ENCODE assay signal across 16 cellular contexts in genomic region chr9:136701665-136702048, GRCh38. TPM values are rescaled to one million over a fixed set of nuclear protein-coding genes. Genes with fewer than 3 reads are reported as not detected.
A peak's percentile ranks its signal among the peaks of the same experiment; 100 is the strongest.
DNase-seq lines count a peak whose midpoint lies in the region; ATAC-seq and TF ChIP-seq lines count a peak whose summit lies in the region.
"Had no signal": no experiment of that assay in that cellular context is flagged by ENCODE, and none has a peak within 500 bp of the region (broad histone marks: within the 10 kb centered on the region; RNA-seq: fewer than 3 reads in every experiment).

No MANE protein-coding gene starts in this region.

- H3K9me3 Mint-ChIP-seq in activated CD4-positive, alpha-beta T cell treated with anti-CD3 and anti-CD28 coated beads for 36 hours (ENCODE audit: low read depth) = no peaks in the 10 kb centered on the region
- no peaks in the 10 kb centered on the region for H3K9me3 Mint-ChIP-seq in activated T-helper 1 cell treated with anti-CD3 and anti-CD28 coated beads, Interleukin-12 subunit alpha, Interleukin-12 subunit beta, Interleukin-2, Interleukin-4 antibody, amounts not matched to agents 30 ng/mL and 10 ng/mL and 1 ng/mL, durations not matched to agents 14 hours and 24 hours and 36 hours
- no peaks in the 10 kb centered on the region for H3K9me3 Mint-ChIP-seq in naive thymus-derived CD8-positive, alpha-beta T cell

- no peaks in the 10 kb centered on the region for H3K9me2 ChIP-seq in GM23248 (ENCODE audit: insufficient read depth)

- peaks cover 20% of the 10 kb centered on the region for H3K4me1 Mint-ChIP-seq in activated CD4-positive, alpha-beta T cell treated with anti-CD3 and anti-CD28 coated beads for 36 hours
- peaks cover 20% of the 10 kb centered on the region for H3K4me1 Mint-ChIP-seq in activated T-helper 1 cell treated with anti-CD3 and anti-CD28 coated beads, Interleukin-12 subunit alpha, Interleukin-12 subunit beta, Interleukin-2, Interleukin-4 antibody, amounts not matched to agents 30 ng/mL and 10 ng/mL and 1 ng/mL, durations not matched to agents 14 hours and 24 hours and 36 hours (ENCODE audit: low read depth)
- H3K4me1 Mint-ChIP-seq in naive thymus-derived CD8-positive, alpha-beta T cell = peaks cover 14 to 43% (median 31%) of the 10 kb centered on the region in 4 donors

- no peaks in the 10 kb centered on the region for H3K36me3 Mint-ChIP-seq in activated CD4-positive, alpha-beta T cell treated with anti-CD3 and anti-CD28 coated beads for 36 hours (ENCODE audit: low read depth)
- H3K36me3 Mint-ChIP-seq in activated T-helper 1 cell treated with anti-CD3 and anti-CD28 coated beads, Interleukin-12 subunit alpha, Interleukin-12 subunit beta, Interleukin-2, Interleukin-4 antibody, amounts not matched to agents 30 ng/mL and 10 ng/mL and 1 ng/mL, durations not matched to agents 14 hours and 24 hours and 36 hours (ENCODE audit: low read depth) = no peaks in the 10 kb centered on the region
- no peaks in the 10 kb centered on the region for H3K36me3 Mint-ChIP-seq in naive thymus-derived CD8-positive, alpha-beta T cell

- no peak overlapping the region for H3K9ac ChIP-seq in GM23248

- no peak overlapping the region for H3K4me2 ChIP-seq in GM23248 (ENCODE audit: unreplicated experiment)

- peaks cover 7% of the 10 kb centered on the region; the same call in 1 of the 2 replicates for H3K27me3 ChIP-seq in GM23248 (replicated peaks; ENCODE audit: insufficient read depth)
- H3K27me3 ChIP-seq: ovary, testis had no signal

- peaks cover 21% of the 10 kb centered on the region for H3K27me3 Mint-ChIP-seq in activated CD4-positive, alpha-beta T cell treated with anti-CD3 and anti-CD28 coated beads for 36 hours
- H3K27me3 Mint-ChIP-seq in activated T-helper 1 cell treated with anti-CD3 and anti-CD28 coated beads, Interleukin-12 subunit alpha, Interleukin-12 subunit beta, Interleukin-2, Interleukin-4 antibody, amounts not matched to agents 30 ng/mL and 10 ng/mL and 1 ng/mL, durations not matched to agents 14 hours and 24 hours and 36 hours (ENCODE audit: insufficient read depth) = peaks cover 37% of the 10 kb centered on the region
- peaks cover 0 to 7% (median 0%) of the 10 kb centered on the region in 5 donors for H3K27me3 Mint-ChIP-seq in naive thymus-derived CD8-positive, alpha-beta T cell

- 48 to 55% methylated on average over 11 of the region's 11 CpGs for WGBS in GM23248 (ENCODE audit: low coverage in 1 of 2, low lambda C conversion rate in 2 of 2, missing lambda C conversion rate in 2 of 2), 2 experiments

- H3K27ac ChIP-seq in HEK293 (ENCODE audit: extremely low read depth, low read depth, low read length) (no peak overlapping the region), GM23248 (no peak overlapping the region)
- H3K27ac ChIP-seq: ovary, testis had no signal

- H3K79me2 ChIP-seq in GM23248 (ENCODE audit: insufficient read depth) = no peaks in the 10 kb centered on the region

- H3K4me3 Mint-ChIP-seq in activated CD4-positive, alpha-beta T cell treated with anti-CD3 and anti-CD28 coated beads for 36 hours = peak overlapping the region; percentile 62
- peak overlapping the region; percentile 77 for H3K4me3 Mint-ChIP-seq in activated T-helper 1 cell treated with anti-CD3 and anti-CD28 coated beads, Interleukin-12 subunit alpha, Interleukin-12 subunit beta, Interleukin-2, Interleukin-4 antibody, amounts not matched to agents 30 ng/mL and 10 ng/mL and 1 ng/mL, durations not matched to agents 14 hours and 24 hours and 36 hours
- H3K4me3 Mint-ChIP-seq in naive thymus-derived CD8-positive, alpha-beta T cell = peak overlapping the region; percentile 73 to 90 (median 85)

- H3K4me3 ChIP-seq in HEK293 (ENCODE audit: low read depth, low read length) (no peak overlapping the region), GM23248 (no peak overlapping the region)
- H3K4me3 ChIP-seq: ovary, testis had no signal

- H3K36me3 ChIP-seq in HEK293 (ENCODE audit: control insufficient read depth in 2 of 2, insufficient read depth in 1 of 2, low read length in 2 of 2) = no peaks in the 10 kb centered on the region
- H3K36me3 ChIP-seq in GM23248 (ENCODE audit: low read depth) = no peaks in the 10 kb centered on the region
- H3K36me3 ChIP-seq: ovary, spleen had no signal

- peak overlapping the region; percentile 91 for H3K27ac Mint-ChIP-seq in activated CD4-positive, alpha-beta T cell treated with anti-CD3 and anti-CD28 coated beads for 36 hours
- H3K27ac Mint-ChIP-seq in activated T-helper 1 cell treated with anti-CD3 and anti-CD28 coated beads, Interleukin-12 subunit alpha, Interleukin-12 subunit beta, Interleukin-2, Interleukin-4 antibody, amounts not matched to agents 30 ng/mL and 10 ng/mL and 1 ng/mL, durations not matched to agents 14 hours and 24 hours and 36 hours = peak overlapping the region; percentile 95
- H3K27ac Mint-ChIP-seq in naive thymus-derived CD8-positive, alpha-beta T cell = peak overlapping the region in 9 of 10 donors; percentile 82 to 96 (median 95)

- H3K4me1 ChIP-seq in HEK293 (ENCODE audit: control insufficient read depth, insufficient read depth, low read length) = no peaks in the 10 kb centered on the region
- no peaks in the 10 kb centered on the region for H3K4me1 ChIP-seq in GM23248 (ENCODE audit: insufficient read depth)
- H3K4me1 ChIP-seq: testis had no signal

- POLR2A ChIA-PET in activated CD4-positive, alpha-beta T cell treated with anti-CD3 and anti-CD28 coated beads for 36 hours (lab: Charles Lee) = no interaction called here
- POLR2A ChIA-PET in HEK293 (lab: Yijun Ruan, JAX) = interaction anchor here (0.7 to 0.9 kb wide), 2 partner anchors 25 to 513 kb away, joined by 4 read pairs; no protein-coding TSS in a partner anchor
- POLR2A ChIA-PET in naive thymus-derived CD8-positive, alpha-beta T cell (lab: Charles Lee) = interaction anchor here (0.7 to 2.7 kb wide), 4 partner anchors 13 to 160 kb away, joined by 3 to 19 read pairs (median 5); no protein-coding TSS in a partner anchor

- in situ Hi-C loops in GM23248 (cut with MboI) = no loop called here

- no peaks in the 10 kb centered on the region for H4K20me1 ChIP-seq in GM23248 (ENCODE audit: insufficient read depth)

- intact Hi-C loops in activated CD4-positive, alpha-beta T cell treated with anti-CD3 and anti-CD28 coated beads for 36 hours (cut with DNase I, micrococcal nuclease) = loop anchor here (1.0 to 5.0 kb wide), 8 partner anchors 14 to 794 kb away; partner anchors contain the start of genes AGPAT2 (in 1 of the 2), CAMSAP1 (in 1 of the 2), SEC16A (in 1 of the 2) and TUBB4B (in 1 of the 2)
- intact Hi-C loops in activated T-helper 1 cell treated with anti-CD3 and anti-CD28 coated beads, Interleukin-12 subunit alpha, Interleukin-12 subunit beta, Interleukin-2, Interleukin-4 antibody, amounts not matched to agents 30 ng/mL and 10 ng/mL and 1 ng/mL, durations not matched to agents 14 hours and 24 hours and 36 hours (cut with micrococcal nuclease) = loop anchor here (1.0 kb wide), 2 partner anchors 27 to 162 kb away; no protein-coding TSS in a partner anchor

- no peaks in the 10 kb centered on the region for H3K9me3 ChIP-seq in HEK293 (ENCODE audit: control insufficient read depth, insufficient read depth, low read depth, low read length)
- no peaks in the 10 kb centered on the region for H3K9me3 ChIP-seq in GM23248 (ENCODE audit: low read depth)
- H3K9me3 ChIP-seq: ovary, spleen, testis had no signal

- DNase-seq in activated CD4-positive, alpha-beta T cell treated with anti-CD3 and anti-CD28 coated beads for 36 hours = no peak
- no peak for DNase-seq in activated CD4-positive, alpha-beta T cell treated with anti-CD3 and anti-CD28 coated beads, Interleukin-2, amount 50 U/mL, for 1 hour
- no peak for DNase-seq in activated T-helper 1 cell treated with anti-CD3 and anti-CD28 coated beads, Interleukin-12 subunit alpha, Interleukin-12 subunit beta, Interleukin-2, Interleukin-4 antibody, amounts not matched to agents 30 ng/mL and 10 ng/mL and 1 ng/mL, durations not matched to agents 14 hours and 24 hours and 36 hours (ENCODE audit: low spot score)
- no peak for DNase-seq in naive thymus-derived CD8-positive, alpha-beta T cell
- no peak for DNase-seq in stimulated activated CD4-positive, alpha-beta T cell treated with anti-CD3 and anti-CD28 coated beads, Interleukin-2, amount 100 ng/mL, for 48 hours
- no peak for DNase-seq in GM23248
- DNase-seq in COLO668 (lab: John Stamatoyannopoulos, UW; ENCODE audit: unreplicated experiment) = no peak
- DNase-seq: KBM-7, NCI-H2029, ovary, testis had no signal

- no peak overlapping the region for H2AFZ ChIP-seq in GM23248

- no peak for TF ChIP-seq CTCF in HEK293 (tag by site-specific recombination; IDR thresholded peaks at IDR 0.05)

- CTCF ChIA-PET in activated CD4-positive, alpha-beta T cell treated with anti-CD3 and anti-CD28 coated beads for 36 hours (lab: Charles Lee) = interaction anchor here (0.9 to 1.8 kb wide), 4 partner anchors 15 to 158 kb away, joined by 3 to 5 read pairs (median 4); no protein-coding TSS in a partner anchor
- CTCF ChIA-PET in HEK293 (lab: Yijun Ruan, JAX) = interaction anchor here (2.1 kb wide), 1 partner anchor 7 kb away, joined by 9 read pairs; no protein-coding TSS in a partner anchor

- H3F3A ChIP-seq in GM23248 (ENCODE audit: insufficient read depth) = no peaks in the 10 kb centered on the region

- peak; percentile 4 for ATAC-seq in activated CD4-positive, alpha-beta T cell treated with anti-CD3 and anti-CD28 coated beads for 36 hours
- ATAC-seq in naive thymus-derived CD8-positive, alpha-beta T cell = no peak
- ATAC-seq: Right ventricle myocardium inferior had no signal

RNA-seq across cellular contexts. Expression of gene DIPK1B, which starts 10.7 kb away (rescaled TPM):
- under 1 TPM; 0.21 to 0.25 TPM for total RNA-seq in activated CD4-positive, alpha-beta T cell treated with anti-CD3 and anti-CD28 coated beads for 36 hours
- 0.47 and 0.88 TPM in 2 replicates for total RNA-seq in activated T-helper 1 cell treated with anti-CD3 and anti-CD28 coated beads, Interleukin-12 subunit alpha, Interleukin-12 subunit beta, Interleukin-2, Interleukin-4 antibody, amounts not matched to agents 30 ng/mL and 10 ng/mL and 1 ng/mL, durations not matched to agents 14 hours and 24 hours and 36 hours
- 1 to 10 TPM in 1 of 2 experiments, under 1 TPM in 1; 0.58 to 1.1 TPM for total RNA-seq in naive thymus-derived CD8-positive, alpha-beta T cell
- under 1 TPM in 1 of 3 donors, not detected in 2; 0.07 TPM for polyA plus RNA-seq in naive thymus-derived CD8-positive, alpha-beta T cell
- not detected in 2 replicates for total RNA-seq in GM23248 (2014; rRNA removed; shearing (Covaris generic))
- 0.15 TPM in 1 of 2 replicates, not detected in the other for polyA plus RNA-seq in GM23248 (2016; fragmentation: Nextera tagmentation; extraction: Ambion mirVana)

RNA-seq across cellular contexts. Expression of gene AGPAT2, which starts 14.4 kb away (rescaled TPM):
- total RNA-seq in activated CD4-positive, alpha-beta T cell treated with anti-CD3 and anti-CD28 coated beads for 36 hours = 10 to 100 TPM in 1 of 2 experiments, 1 to 10 TPM in 1; 9.0 to 10.4 TPM
- 24.7 and 25.0 TPM in 2 replicates for total RNA-seq in activated T-helper 1 cell treated with anti-CD3 and anti-CD28 coated beads, Interleukin-12 subunit alpha, Interleukin-12 subunit beta, Interleukin-2, Interleukin-4 antibody, amounts not matched to agents 30 ng/mL and 10 ng/mL and 1 ng/mL, durations not matched to agents 14 hours and 24 hours and 36 hours
- total RNA-seq in naive thymus-derived CD8-positive, alpha-beta T cell = 1 to 10 TPM; 3.0 to 5.8 TPM
- polyA plus RNA-seq in naive thymus-derived CD8-positive, alpha-beta T cell = 10 to 100 TPM; 10.7 to 24.8 (median 14.6) TPM
- total RNA-seq in GM23248 (2014; rRNA removed; shearing (Covaris generic)) = 50.8 and 58.3 TPM in 2 replicates
- 68.7 and 80.3 TPM in 2 replicates for polyA plus RNA-seq in GM23248 (2016; fragmentation: Nextera tagmentation; extraction: Ambion mirVana)

RNA-seq across cellular contexts. Expression of gene EGFL7, which starts 38.9 kb away (rescaled TPM):
- 1 to 10 TPM; 1.2 to 1.4 TPM for total RNA-seq in activated CD4-positive, alpha-beta T cell treated with anti-CD3 and anti-CD28 coated beads for 36 hours
- total RNA-seq in activated T-helper 1 cell treated with anti-CD3 and anti-CD28 coated beads, Interleukin-12 subunit alpha, Interleukin-12 subunit beta, Interleukin-2, Interleukin-4 antibody, amounts not matched to agents 30 ng/mL and 10 ng/mL and 1 ng/mL, durations not matched to agents 14 hours and 24 hours and 36 hours = 2.4 and 2.5 TPM in 2 replicates
- total RNA-seq in naive thymus-derived CD8-positive, alpha-beta T cell = 1 to 10 TPM in 1 of 2 experiments, under 1 TPM in 1; 0.36 to 1.2 TPM
- polyA plus RNA-seq in naive thymus-derived CD8-positive, alpha-beta T cell = under 1 TPM in 2 of 3 donors, not detected in 1; 0.48 to 0.70 TPM
- 13.7 and 15.3 TPM in 2 replicates for total RNA-seq in GM23248 (2014; rRNA removed; shearing (Covaris generic))
- polyA plus RNA-seq in GM23248 (2016; fragmentation: Nextera tagmentation; extraction: Ambion mirVana) = 15.3 and 15.7 TPM in 2 replicates

RNA-seq across cellular contexts. Expression of gene LCN10, which starts 41.1 kb away (rescaled TPM):
- 1 to 10 TPM in 1 of 2 experiments, under 1 TPM in 1; 0.71 to 1.2 TPM for total RNA-seq in activated CD4-positive, alpha-beta T cell treated with anti-CD3 and anti-CD28 coated beads for 36 hours
- total RNA-seq in activated T-helper 1 cell treated with anti-CD3 and anti-CD28 coated beads, Interleukin-12 subunit alpha, Interleukin-12 subunit beta, Interleukin-2, Interleukin-4 antibody, amounts not matched to agents 30 ng/mL and 10 ng/mL and 1 ng/mL, durations not matched to agents 14 hours and 24 hours and 36 hours = 0.39 and 0.59 TPM in 2 replicates
- 10 to 100 TPM; 11.0 to 11.1 TPM for total RNA-seq in naive thymus-derived CD8-positive, alpha-beta T cell
- 1 to 10 TPM in 2 of 3 donors, under 1 TPM in 1; 0.60 to 6.6 (median 3.1) TPM for polyA plus RNA-seq in naive thymus-derived CD8-positive, alpha-beta T cell
- total RNA-seq in GM23248 (2014; rRNA removed; shearing (Covaris generic)) = not detected in 2 replicates
- not detected in 2 replicates for polyA plus RNA-seq in GM23248 (2016; fragmentation: Nextera tagmentation; extraction: Ambion mirVana)
- total RNA-seq: astrocyte, lung microvascular endothelial cell had no signal

RNA-seq across cellular contexts. Expression of gene LCN6, which starts 46.7 kb away (rescaled TPM):
- total RNA-seq in activated CD4-positive, alpha-beta T cell treated with anti-CD3 and anti-CD28 coated beads for 36 hours = not detected
- total RNA-seq in activated T-helper 1 cell treated with anti-CD3 and anti-CD28 coated beads, Interleukin-12 subunit alpha, Interleukin-12 subunit beta, Interleukin-2, Interleukin-4 antibody, amounts not matched to agents 30 ng/mL and 10 ng/mL and 1 ng/mL, durations not matched to agents 14 hours and 24 hours and 36 hours = not detected in 2 replicates
- total RNA-seq in naive thymus-derived CD8-positive, alpha-beta T cell = not detected
- not detected for polyA plus RNA-seq in naive thymus-derived CD8-positive, alpha-beta T cell
- total RNA-seq in GM23248 (2014; rRNA removed; shearing (Covaris generic)) = not detected in 2 replicates
- not detected in 2 replicates for polyA plus RNA-seq in GM23248 (2016; fragmentation: Nextera tagmentation; extraction: Ambion mirVana)
- total RNA-seq: astrocyte, lung microvascular endothelial cell had no signal
